8 cellular contexts compared by ENCODE assay signal in the genomic region with DNA sequence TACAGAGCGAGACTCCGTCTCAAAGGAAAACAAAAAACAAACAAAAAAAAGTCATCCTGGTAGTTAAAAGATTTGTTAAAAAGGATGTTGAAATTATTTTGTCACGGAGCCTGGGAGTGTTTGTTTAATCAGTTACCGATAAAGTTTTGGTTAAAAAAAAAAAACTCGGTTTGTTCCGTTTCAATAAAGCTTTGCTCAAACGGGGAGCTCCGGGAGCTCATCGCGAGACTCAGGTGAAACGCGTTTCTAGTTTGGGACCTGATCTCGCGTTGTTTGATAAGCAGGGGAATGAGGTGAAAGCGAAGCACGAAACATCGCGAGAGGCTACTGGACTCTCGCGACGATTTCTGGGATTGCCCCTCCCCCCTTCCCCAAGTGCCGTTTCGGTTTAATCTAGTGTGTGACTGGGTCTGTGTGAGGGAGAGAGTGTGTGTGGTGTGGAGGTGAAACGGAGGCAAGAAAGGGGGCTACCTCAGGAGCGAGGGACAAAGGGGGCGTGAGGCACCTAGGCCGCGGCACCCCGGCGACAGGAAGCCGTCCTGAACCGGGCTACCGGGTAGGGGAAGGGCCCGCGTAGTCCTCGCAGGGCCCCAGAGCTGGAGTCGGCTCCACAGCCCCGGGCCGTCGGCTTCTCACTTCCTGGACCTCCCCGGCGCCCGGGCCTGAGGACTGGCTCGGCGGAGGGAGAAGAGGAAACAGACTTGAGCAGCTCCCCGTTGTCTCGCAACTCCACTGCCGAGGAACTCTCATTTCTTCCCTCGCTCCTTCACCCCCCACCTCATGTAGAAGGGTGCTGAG. TPM values are rescaled to one million over a fixed set of nuclear protein-coding genes. Genes with fewer than 3 reads are reported as not detected.
DNase-seq lines count a peak whose midpoint lies in the region; ATAC-seq and TF ChIP-seq lines count a peak whose summit lies in the region.

Gene CDK12 (plus strand): TSS at position 374 of the 798 bp plus-strand sequence. CDS start 586 bp downstream, outside the sequence.

- H3K27me3 ChIP-seq in AG04450 (ENCODE audit: control insufficient read depth, insufficient read depth, low read length) (no peaks in the 10 kb centered on the region), spleen (replicated peaks in 1 of 7) (no peaks in the 10 kb centered on the region)

- intact Hi-C loops in spleen (cut with DNase I; ENCODE audit: low total_unique reads) = no loop called here

- 1 to 3% (median 2%) methylated on average over 35 to 49 of the region's 49 CpGs for WGBS in spleen, 5 donors

- TF ChIP-seq POLR2A in spleen (IDR thresholded peaks at IDR 0.05) = peak; percentile 68 to 88 (median 85)

- TF ChIP-seq CTCF in AG04450 (IDR thresholded peaks at IDR 0.05; ENCODE audit: low read depth, low read length) (no peak), spleen (IDR thresholded peaks at IDR 0.05 in 8 of 11, conservative IDR thresholded peaks at IDR 0.05 in 3 of 11) (peak in 7 of 11 experiments; percentile 10 to 90 (median 66))

- H3K4me1 ChIP-seq in spleen = peaks cover 16 to 46% (median 41%) of the 10 kb centered on the region in 6 donors

- H3K4me3 ChIP-seq in AG04450 (ENCODE audit: low read depth, low read length) = peak within 1 kb of the TSS; percentile 98
- peak within 1 kb of the TSS; percentile 80 to 92 (median 85) for H3K4me3 ChIP-seq in spleen

- POLR2A ChIA-PET in AG04450 (lab: Yijun Ruan, JAX) = interaction anchor here (0.6 to 2.3 kb wide), 8 partner anchors 10 to 42 kb away, joined by 3 to 45 read pairs (median 4); partner anchors contain the start of gene MED1

- peaks cover 0 to 16% (median 0%) of the 10 kb centered on the region in 6 donors for H3K36me3 ChIP-seq in spleen

- peak within 1 kb of the TSS; percentile 99 for H3K27ac ChIP-seq in AG04450 (ENCODE audit: low read depth, low read length)
- H3K27ac ChIP-seq in spleen = peak within 1 kb of the TSS; percentile 97 to 100 (median 99)

- H3K9me3 ChIP-seq in AG04450 (ENCODE audit: control insufficient read depth, insufficient read depth, low read length) (peaks cover 10% of the 10 kb centered on the region; the same call in 1 of the 2 replicates), spleen (no peaks in the 10 kb centered on the region)

- DNase-seq in AG04450 (ENCODE audit: low read depth, low spot score) = peak; percentile 98
- DNase-seq in NCI-H345 treated with DMSO at 0.1 percent for 48 hours (lab: John Stamatoyannopoulos, UW; ENCODE audit: unreplicated experiment) = peak; percentile 97
- peak; percentile 80 to 88 (median 87) for DNase-seq in activated CD4-positive, CD25-positive, alpha-beta regulatory T cell (lab: John Stamatoyannopoulos, UW)
- peak; percentile 96 for DNase-seq in central memory CD4-positive, alpha-beta T cell
- peak; percentile 98 for DNase-seq in inferior parietal cortex (ENCODE audit: extremely low spot score)
- peak; percentile 94 for DNase-seq in spleen

- peak; percentile 83 for ATAC-seq in GM18909 (IDR thresholded peaks at IDR 0.05; ENCODE audit: poor library complexity, unreplicated experiment)
- ATAC-seq in HG03196 (IDR thresholded peaks at IDR 0.05; ENCODE audit: unreplicated experiment) = peak; percentile 68

- CTCF ChIA-PET in AG04450 (lab: Charles Lee) = interaction anchor here (0.7 to 1.7 kb wide), 2 partner anchors 9 to 191 kb away, joined by 3 to 6 read pairs; no protein-coding TSS in a partner anchor

RNA-seq across cellular contexts. Expression of gene CDK12, which starts in this region (rescaled TPM):
- 21.7 and 24.3 TPM in 2 replicates for polyA plus RNA-seq in AG04450 (2011; rRNA removed)
- 48.2 and 57.2 TPM in 2 replicates for polyA minus RNA-seq in AG04450 (2011; rRNA and poly(A)+ RNA removed)
- total RNA-seq in spleen = 10 to 100 TPM; 69.5 to 88.1 (median 79.1) TPM
- 10 to 100 TPM in 1 of 3 donors, 1 to 10 TPM in 2; 6.9 to 13.6 (median 8.6) TPM for polyA plus RNA-seq in spleen

Comparison
In these comparisons a context has a peak if more than half of its experiments do, and no peak if none do; other contexts are left out.
1. Peak in every context shown above with its lines: DNase-seq, ATAC-seq, H3K4me3 ChIP-seq and H3K27ac ChIP-seq.